Comparison of ENCODE assay signal across 43 cellular contexts in the genomic region with DNA sequence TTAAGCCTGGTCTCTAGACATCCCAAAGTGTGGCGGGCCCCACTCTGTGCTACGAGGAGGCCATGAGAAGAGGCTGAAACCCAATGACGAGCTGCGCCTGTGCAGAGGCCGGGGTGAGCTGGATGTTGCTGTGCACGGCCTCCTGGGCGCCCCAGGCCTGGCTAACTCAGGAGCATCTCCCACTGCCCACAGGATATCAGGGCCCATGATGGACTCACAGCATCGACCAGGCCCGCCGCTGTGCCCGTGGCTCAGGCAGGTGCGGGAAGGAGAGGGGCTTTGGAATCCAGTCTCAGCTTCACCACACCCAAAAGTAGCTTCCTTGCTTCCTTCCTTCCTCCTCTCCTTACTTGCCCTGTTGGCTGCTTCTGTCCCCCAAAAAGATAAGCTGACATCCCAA. TPM values are rescaled to one million over a fixed set of nuclear protein-coding genes. Genes with fewer than 3 reads are reported as not detected.
"Had no signal": no experiment of that assay in that cellular context is flagged by ENCODE, and none has a peak within 500 bp of the region (broad histone marks: within the 10 kb centered on the region; RNA-seq: fewer than 3 reads in every experiment).

No MANE protein-coding gene starts in this region.

- H3K4me3 ChIP-seq: adrenal gland, ascending aorta, body of pancreas, breast epithelium, cardiac muscle cell had no signal

- H3K9me3 Mint-ChIP-seq: activated naive CD4-positive, alpha-beta T cell treated with anti-CD3 and anti-CD28 coated beads for 36 hours; activated naive CD4-positive, alpha-beta T cell treated with anti-CD3 and anti-CD28 coated beads, Interleukin-2, amount 10 ng/mL, durations not matched to agents 7 days and 5 days; activated naive CD4-positive, alpha-beta T cell treated with anti-CD3 and anti-CD28 coated beads, Interleukin-2, amount 50 U/mL, for 24 hours; activated naive CD4-positive, alpha-beta T cell treated with anti-CD3 and anti-CD28 coated beads, Interleukin-2, amount 50 U/mL, for 72 hours; activated naive CD8-positive, alpha-beta T cell treated with anti-CD3 and anti-CD28 coated beads for 36 hours; activated naive CD8-positive, alpha-beta T cell treated with anti-CD3 and anti-CD28 coated beads, Interleukin-2, amount 10 ng/mL, durations not matched to agents 7 days and 5 days; activated naive CD8-positive, alpha-beta T cell treated with anti-CD3 and anti-CD28 coated beads, Interleukin-2, amount 50 U/mL, for 24 hours; activated T-cell treated with anti-CD3 and anti-CD28 coated beads, Interleukin-2, amount 50 U/mL, for 24 hours; activated T-cell treated with anti-CD3 and anti-CD28 coated beads, Interleukin-2, amount 50 U/mL, for 4 hours; activated T-cell treated with anti-CD3 and anti-CD28 coated beads, Interleukin-2, amount 50 U/mL, for 72 hours; activated T-helper 1 cell treated with anti-CD3 and anti-CD28 coated beads, Interleukin-12 subunit alpha, Interleukin-12 subunit beta, Interleukin-2, Interleukin-4 antibody, amounts not matched to agents 30 ng/mL and 10 ng/mL and 1 ng/mL, durations not matched to agents 14 hours and 24 hours and 36 hours; activated T-helper 17 cell treated with anti-CD3 and anti-CD28 coated beads, Interleukin-2, amount 50 U/mL, for 72 hours; activated T-helper 2 cell treated with anti-CD3 and anti-CD28 coated beads, Interferon-gamma antibody, Interleukin-2, Interleukin-4, amounts not matched to agents 10 μg/mL and 5 μg/mL and 100 μg/mL, durations not matched to agents 14 hours and 24 hours and 36 hours; central memory CD8-positive, alpha-beta T cell had no signal

- FAIRE-seq: astrocyte, bronchial epithelial cell had no signal

- H3K4me3 Mint-ChIP-seq: activated naive CD4-positive, alpha-beta T cell treated with anti-CD3 and anti-CD28 coated beads for 36 hours; activated naive CD4-positive, alpha-beta T cell treated with anti-CD3 and anti-CD28 coated beads, Interleukin-2, amount 10 ng/mL, durations not matched to agents 7 days and 5 days; activated naive CD4-positive, alpha-beta T cell treated with anti-CD3 and anti-CD28 coated beads, Interleukin-2, amount 50 U/mL, for 24 hours; activated naive CD8-positive, alpha-beta T cell; activated naive CD8-positive, alpha-beta T cell treated with anti-CD3 and anti-CD28 coated beads for 36 hours; activated naive CD8-positive, alpha-beta T cell treated with anti-CD3 and anti-CD28 coated beads, Interleukin-2, amount 10 ng/mL, durations not matched to agents 7 days and 5 days; activated naive CD8-positive, alpha-beta T cell treated with anti-CD3 and anti-CD28 coated beads, Interleukin-2, amount 50 U/mL, for 24 hours; activated T-cell treated with anti-CD3 and anti-CD28 coated beads, Interleukin-2, amount 50 U/mL, for 24 hours; activated T-cell treated with anti-CD3 and anti-CD28 coated beads, Interleukin-2, amount 50 U/mL, for 4 hours; activated T-cell treated with anti-CD3 and anti-CD28 coated beads, Interleukin-2, amount 50 U/mL, for 72 hours; activated T-helper 1 cell treated with anti-CD3 and anti-CD28 coated beads, Interleukin-12 subunit alpha, Interleukin-12 subunit beta, Interleukin-2, Interleukin-4 antibody, amounts not matched to agents 30 ng/mL and 10 ng/mL and 1 ng/mL, durations not matched to agents 14 hours and 24 hours and 36 hours; activated T-helper 17 cell treated with anti-CD3 and anti-CD28 coated beads, Interleukin-2, amount 50 U/mL, for 72 hours; brain; central memory CD8-positive, alpha-beta T cell had no signal

- H3K4me1 ChIP-seq: adrenal gland, ascending aorta, body of pancreas, breast epithelium had no signal

- ATAC-seq: activated naive CD4-positive, alpha-beta T cell treated with anti-CD3 and anti-CD28 coated beads, Interleukin-2, amount 50 U/mL, for 72 hours; activated naive CD8-positive, alpha-beta T cell treated with anti-CD3 and anti-CD28 coated beads, Interleukin-2, amount 50 U/mL, for 24 hours; activated T-cell treated with anti-CD3 and anti-CD28 coated beads, Interleukin-2, amount 50 U/mL, for 4 hours; activated T-cell treated with anti-CD3 and anti-CD28 coated beads, Interleukin-2, amount 50 U/mL, for 72 hours; activated T-helper 17 cell treated with anti-CD3 and anti-CD28 coated beads, Interleukin-2, amount 50 U/mL, for 72 hours; body of pancreas had no signal

- H3K36me3 Mint-ChIP-seq: activated naive CD4-positive, alpha-beta T cell treated with anti-CD3 and anti-CD28 coated beads, Interleukin-2, amount 10 ng/mL, durations not matched to agents 7 days and 5 days; activated naive CD4-positive, alpha-beta T cell treated with anti-CD3 and anti-CD28 coated beads, Interleukin-2, amount 50 U/mL, for 24 hours; activated naive CD4-positive, alpha-beta T cell treated with anti-CD3 and anti-CD28 coated beads, Interleukin-2, amount 50 U/mL, for 72 hours; activated naive CD8-positive, alpha-beta T cell; activated naive CD8-positive, alpha-beta T cell treated with anti-CD3 and anti-CD28 coated beads for 36 hours; activated naive CD8-positive, alpha-beta T cell treated with anti-CD3 and anti-CD28 coated beads, Interleukin-2, amount 10 ng/mL, durations not matched to agents 7 days and 5 days had no signal

- H3K27ac ChIP-seq: adrenal gland, ascending aorta, body of pancreas, brain microvascular endothelial cell, breast epithelium, cardiac muscle cell had no signal

- DNase-seq: activated effector memory CD4-positive, alpha-beta T cell treated with anti-CD3 and anti-CD28 coated beads, Interleukin-2, amount 50 U/mL, for 16 hours; activated effector memory CD4-positive, alpha-beta T cell treated with Interleukin-2 at 50 U/mL for 16 hours; activated gamma-delta T cell; activated gamma-delta T cell treated with Interleukin-2 at 50 U/mL for 16 hours; activated naive CD4-positive, alpha-beta T cell; activated naive CD4-positive, alpha-beta T cell treated with anti-CD3 and anti-CD28 coated beads for 36 hours; activated naive CD4-positive, alpha-beta T cell treated with anti-CD3 and anti-CD28 coated beads, Interleukin-2, amount 10 ng/mL, durations not matched to agents 7 days and 5 days; activated naive CD4-positive, alpha-beta T cell treated with anti-CD3 and anti-CD28 coated beads, Interleukin-2, amount 50 U/mL, for 16 hours; activated naive CD4-positive, alpha-beta T cell treated with Interleukin-2 at 50 U/mL for 16 hours; activated naive CD8-positive, alpha-beta T cell treated with anti-CD3 and anti-CD28 coated beads for 36 hours; activated naive CD8-positive, alpha-beta T cell treated with anti-CD3 and anti-CD28 coated beads, Interleukin-2, amount 10 ng/mL, durations not matched to agents 7 days and 5 days; activated naive CD8-positive, alpha-beta T cell treated with anti-CD3 and anti-CD28 coated beads, Interleukin-2, amount 50 U/mL, for 24 hours; activated T-cell treated with anti-CD3 and anti-CD28 coated beads, Interleukin-2, amount 50 U/mL, for 1 hour; activated T-cell treated with anti-CD3 and anti-CD28 coated beads, Interleukin-2, amount 50 U/mL, for 24 hours; activated T-cell treated with anti-CD3 and anti-CD28 coated beads, Interleukin-2, amount 50 U/mL, for 4 hours; activated T-cell treated with anti-CD3 and anti-CD28 coated beads, Interleukin-2, amount 50 U/mL, for 48 hours; activated T-cell treated with anti-CD3 and anti-CD28 coated beads, Interleukin-2, amount 50 U/mL, for 72 hours; adrenal gland; amniotic stem cell; amygdala; anterior cingulate cortex; body of pancreas; brain microvascular endothelial cell; caudate nucleus; central memory CD4-positive, alpha-beta T cell; cerebellar nuclear complex had no signal

- H3K4me1 Mint-ChIP-seq: activated naive CD4-positive, alpha-beta T cell treated with anti-CD3 and anti-CD28 coated beads, Interleukin-2, amount 10 ng/mL, durations not matched to agents 7 days and 5 days; activated naive CD4-positive, alpha-beta T cell treated with anti-CD3 and anti-CD28 coated beads, Interleukin-2, amount 50 U/mL, for 24 hours; activated naive CD8-positive, alpha-beta T cell treated with anti-CD3 and anti-CD28 coated beads for 36 hours; activated naive CD8-positive, alpha-beta T cell treated with anti-CD3 and anti-CD28 coated beads, Interleukin-2, amount 10 ng/mL, durations not matched to agents 7 days and 5 days; activated naive CD8-positive, alpha-beta T cell treated with anti-CD3 and anti-CD28 coated beads, Interleukin-2, amount 50 U/mL, for 24 hours; activated T-helper 17 cell treated with anti-CD3 and anti-CD28 coated beads, Interleukin-2, amount 50 U/mL, for 72 hours; central memory CD8-positive, alpha-beta T cell had no signal

- H3K27me3 Mint-ChIP-seq: activated naive CD8-positive, alpha-beta T cell treated with anti-CD3 and anti-CD28 coated beads, Interleukin-2, amount 50 U/mL, for 24 hours had no signal

- H3K9me3 ChIP-seq: adrenal gland, ascending aorta, body of pancreas had no signal

- H3K27me3 ChIP-seq: ascending aorta, body of pancreas, brain microvascular endothelial cell, cardiac muscle cell had no signal

- H3K36me3 ChIP-seq: adrenal gland, ascending aorta, brain microvascular endothelial cell, breast epithelium, cardiac muscle cell had no signal

- H3K27ac Mint-ChIP-seq: activated naive CD4-positive, alpha-beta T cell treated with anti-CD3 and anti-CD28 coated beads for 36 hours; activated naive CD4-positive, alpha-beta T cell treated with anti-CD3 and anti-CD28 coated beads, Interleukin-2, amount 10 ng/mL, durations not matched to agents 7 days and 5 days; activated naive CD4-positive, alpha-beta T cell treated with anti-CD3 and anti-CD28 coated beads, Interleukin-2, amount 50 U/mL, for 24 hours; activated naive CD4-positive, alpha-beta T cell treated with anti-CD3 and anti-CD28 coated beads, Interleukin-2, amount 50 U/mL, for 72 hours; activated naive CD8-positive, alpha-beta T cell; activated naive CD8-positive, alpha-beta T cell treated with anti-CD3 and anti-CD28 coated beads for 36 hours; activated naive CD8-positive, alpha-beta T cell treated with anti-CD3 and anti-CD28 coated beads, Interleukin-2, amount 10 ng/mL, durations not matched to agents 7 days and 5 days; activated naive CD8-positive, alpha-beta T cell treated with anti-CD3 and anti-CD28 coated beads, Interleukin-2, amount 50 U/mL, for 24 hours; activated T-cell treated with anti-CD3 and anti-CD28 coated beads, Interleukin-2, amount 50 U/mL, for 24 hours; activated T-cell treated with anti-CD3 and anti-CD28 coated beads, Interleukin-2, amount 50 U/mL, for 72 hours; activated T-helper 1 cell treated with anti-CD3 and anti-CD28 coated beads, Interleukin-12 subunit alpha, Interleukin-12 subunit beta, Interleukin-2, Interleukin-4 antibody, amounts not matched to agents 30 ng/mL and 10 ng/mL and 1 ng/mL, durations not matched to agents 14 hours and 24 hours and 36 hours; activated T-helper 17 cell treated with anti-CD3 and anti-CD28 coated beads, Interleukin-2, amount 50 U/mL, for 72 hours; activated T-helper 2 cell treated with anti-CD3 and anti-CD28 coated beads, Interferon-gamma antibody, Interleukin-2, Interleukin-4, amounts not matched to agents 10 μg/mL and 5 μg/mL and 100 μg/mL, durations not matched to agents 14 hours and 24 hours and 36 hours; brain had no signal

RNA-seq across cellular contexts. Expression of a gene that starts 4.6 kb away (rescaled TPM):
- total RNA-seq: activated naive CD4-positive, alpha-beta T cell treated with anti-CD3 and anti-CD28 coated beads for 36 hours; activated naive CD4-positive, alpha-beta T cell treated with anti-CD3 and anti-CD28 coated beads, Interleukin-2, amount 50 U/mL, for 72 hours; activated naive CD8-positive, alpha-beta T cell treated with anti-CD3 and anti-CD28 coated beads for 36 hours; activated naive CD8-positive, alpha-beta T cell treated with anti-CD3 and anti-CD28 coated beads, Interleukin-2, amount 10 ng/mL, durations not matched to agents 7 days and 5 days; activated T-cell treated with anti-CD3 and anti-CD28 coated beads, Interleukin-2, amount 50 U/mL, for 4 hours; activated T-cell treated with anti-CD3 and anti-CD28 coated beads, Interleukin-2, amount 50 U/mL, for 72 hours; activated T-helper 1 cell treated with anti-CD3 and anti-CD28 coated beads, Interleukin-12 subunit alpha, Interleukin-12 subunit beta, Interleukin-2, Interleukin-4 antibody, amounts not matched to agents 30 ng/mL and 10 ng/mL and 1 ng/mL, durations not matched to agents 14 hours and 24 hours and 36 hours; activated T-helper 17 cell treated with anti-CD3 and anti-CD28 coated beads, Interleukin-2, amount 50 U/mL, for 72 hours; activated T-helper 2 cell treated with anti-CD3 and anti-CD28 coated beads, Interferon-gamma antibody, Interleukin-2, Interleukin-4, amounts not matched to agents 10 μg/mL and 5 μg/mL and 100 μg/mL, durations not matched to agents 14 hours and 24 hours and 36 hours; adrenal gland; aorta; ascending aorta; astrocyte; body of pancreas; bronchial epithelial cell; cardiac septum; chondrocyte had no signal
- polyA plus RNA-seq: adipose tissue, adrenal gland, aorta, cardiac muscle cell had no signal
